ENCODE assay signal across 25 cellular contexts in the genomic region with DNA sequence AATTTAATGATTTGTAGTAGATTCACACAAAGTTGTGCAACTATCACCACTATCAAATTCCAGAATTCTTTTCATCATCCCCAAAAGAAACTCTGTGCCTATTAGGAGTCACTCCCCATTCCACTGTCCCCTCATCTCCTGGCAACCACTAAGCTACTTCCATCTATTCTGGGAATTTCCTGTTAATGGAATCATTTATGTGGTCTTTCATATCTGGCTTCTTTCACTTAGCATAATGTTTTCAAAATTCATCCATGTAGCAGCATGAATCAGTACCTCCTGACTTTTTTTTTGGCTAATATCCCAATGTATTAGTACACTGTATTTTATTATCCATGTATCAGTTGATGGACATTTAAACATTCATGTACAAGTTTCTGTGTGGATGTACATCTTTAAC.
DNase-seq lines count a peak whose midpoint lies in the region; FAIRE-seq and TF ChIP-seq lines count a peak whose summit lies in the region.
"Had no signal": no experiment of that assay in that cellular context is flagged by ENCODE, and none has a peak within 500 bp of the region (broad histone marks: within the 10 kb centered on the region; RNA-seq: fewer than 3 reads in every experiment).

No MANE protein-coding gene starts in this region.

- H3K27ac ChIP-seq in astrocyte (ENCODE audit: low read depth, low read length), result no peak overlapping the region
- no peak overlapping the region for H3K27ac ChIP-seq in spleen
- H3K27ac ChIP-seq: BLaER1 treated with 17β-estradiol and CSF1 and Interleukin-3, amounts not matched to agents 10 nM and 100 nM had no signal

- H3K4me1 Mint-ChIP-seq in astrocyte (ENCODE audit: low read depth, unreplicated experiment), result no peaks in the 10 kb centered on the region
- H3K4me1 Mint-ChIP-seq in nephron, result peaks cover 20% of the 10 kb centered on the region

- peak; percentile 20 for DNase-seq in AG10803 (ENCODE audit: low read depth)
- peak; percentile 33 for DNase-seq in astrocyte (ENCODE audit: low read depth)
- DNase-seq in fibroblast of the aortic adventitia (ENCODE audit: low read depth), result peak; percentile 45
- DNase-seq in D341Med (ENCODE audit: low spot score), result no peak
- no peak for DNase-seq in cerebellar nuclear complex (lab: John Stamatoyannopoulos, UW)
- no peak for DNase-seq in SW480 (ENCODE audit: low spot score)
- DNase-seq in spleen, result no peak
- DNase-seq: Calu3; CD8-positive, alpha-beta T cell; KBM-7; MV-4-11; NCI-H1417; NCI-H187; NCI-H226; NCI-H526; PC-3; RPMI8226; SIG-M5 had no signal

- no peak for TF ChIP-seq CTCF in AG10803 (conservative IDR thresholded peaks at IDR 0.05; ENCODE audit: low read length)
- TF ChIP-seq CTCF in astrocyte (IDR thresholded peaks at IDR 0.05; ENCODE audit: insufficient read depth, low read depth, low read length), result no peak
- TF ChIP-seq CTCF in fibroblast of the aortic adventitia (IDR thresholded peaks at IDR 0.05; ENCODE audit: insufficient read depth, low read length), result no peak
- no peak for TF ChIP-seq CTCF in nephron (IDR thresholded peaks at IDR 0.05; ENCODE audit: unreplicated experiment in 3 of 3)
- no peak for TF ChIP-seq CTCF in spleen (IDR thresholded peaks at IDR 0.05 in 8 of 11, conservative IDR thresholded peaks at IDR 0.05 in 3 of 11)

- H2AFZ ChIP-seq in astrocyte (ENCODE audit: low read depth, low read length), result no peak overlapping the region

- H3K79me2 ChIP-seq in astrocyte (ENCODE audit: insufficient read depth, low read length), result no peaks in the 10 kb centered on the region

- no peak overlapping the region for H3K27ac Mint-ChIP-seq in astrocyte (ENCODE audit: unreplicated experiment)
- peak overlapping the region in 2 of 3 experiments; percentile 30 to 32 for H3K27ac Mint-ChIP-seq in nephron
- H3K27ac Mint-ChIP-seq: CD8-positive, alpha-beta T cell had no signal

- no peak for TF ChIP-seq POLR2A in spleen (IDR thresholded peaks at IDR 0.05)

- H3K4me3 Mint-ChIP-seq in astrocyte (ENCODE audit: unreplicated experiment) (no peak overlapping the region), nephron (no peak overlapping the region)
- H3K4me3 Mint-ChIP-seq: CD8-positive, alpha-beta T cell had no signal

- no peaks in the 10 kb centered on the region for H3K9me3 ChIP-seq in astrocyte (ENCODE audit: insufficient read depth, low read depth, low read length)
- no peaks in the 10 kb centered on the region for H3K9me3 ChIP-seq in spleen
- H3K9me3 ChIP-seq: BLaER1 treated with 17β-estradiol and CSF1 and Interleukin-3, amounts not matched to agents 10 nM and 100 nM had no signal

- no peak for FAIRE-seq in astrocyte (lab: Jason Lieb, UNC)
- FAIRE-seq: A204.1, GM12892, GM18507, H1, HepG2 had no signal

- H3K27me3 ChIP-seq in astrocyte (ENCODE audit: insufficient read depth, low read length) (peaks cover 14% of the 10 kb centered on the region), spleen (replicated peaks in 1 of 7) (peaks cover 0 to 15% (median 0%) of the 10 kb centered on the region in 7 donors)
- H3K27me3 ChIP-seq: BLaER1 treated with 17β-estradiol and CSF1 and Interleukin-3, amounts not matched to agents 10 nM and 100 nM had no signal

- intact Hi-C loops in spleen (cut with DNase I; ENCODE audit: low total_unique reads), result no loop called here

- no peaks in the 10 kb centered on the region for H3K9me3 Mint-ChIP-seq in astrocyte (ENCODE audit: unreplicated experiment)
- H3K9me3 Mint-ChIP-seq in nephron, result no peaks in the 10 kb centered on the region
- H3K9me3 Mint-ChIP-seq: CD8-positive, alpha-beta T cell had no signal

- H4K20me1 ChIP-seq in astrocyte (ENCODE audit: insufficient read depth, low read length), result no peaks in the 10 kb centered on the region
- H4K20me1 ChIP-seq: BLaER1 treated with 17β-estradiol and CSF1 and Interleukin-3, amounts not matched to agents 10 nM and 100 nM had no signal

- H3K4me1 ChIP-seq in astrocyte (ENCODE audit: insufficient read depth, low read length) (peaks cover 4% of the 10 kb centered on the region), spleen (no peaks in the 10 kb centered on the region)

- H3K9ac ChIP-seq in astrocyte (ENCODE audit: low read length), result no peak overlapping the region
- H3K9ac ChIP-seq: BLaER1 treated with 17β-estradiol and CSF1 and Interleukin-3, amounts not matched to agents 10 nM and 100 nM had no signal

- H3K4me3 ChIP-seq in AG10803 (ENCODE audit: low read length) (no peak overlapping the region), astrocyte (ENCODE audit: insufficient read depth, low read depth, low read length) (no peak overlapping the region), fibroblast of the aortic adventitia (ENCODE audit: low read depth, low read length) (no peak overlapping the region), spleen (no peak overlapping the region)
- H3K4me3 ChIP-seq: BLaER1 treated with 17β-estradiol and CSF1 and Interleukin-3, amounts not matched to agents 10 nM and 100 nM had no signal

- H3K36me3 Mint-ChIP-seq in astrocyte (ENCODE audit: low read depth, unreplicated experiment) (no peaks in the 10 kb centered on the region), nephron (ENCODE audit: low read depth) (no peaks in the 10 kb centered on the region)
- H3K36me3 Mint-ChIP-seq: CD8-positive, alpha-beta T cell had no signal

- peaks cover 4% of the 10 kb centered on the region for H3K27me3 Mint-ChIP-seq in astrocyte (ENCODE audit: low read depth, unreplicated experiment)
- H3K27me3 Mint-ChIP-seq in nephron (ENCODE audit: low read depth), result no peaks in the 10 kb centered on the region

- H3K36me3 ChIP-seq in astrocyte (ENCODE audit: insufficient read depth, low read length), result no peaks in the 10 kb centered on the region
- H3K36me3 ChIP-seq in spleen, result no peaks in the 10 kb centered on the region
- H3K36me3 ChIP-seq: BLaER1 treated with 17β-estradiol and CSF1 and Interleukin-3, amounts not matched to agents 10 nM and 100 nM had no signal

- no peak overlapping the region for H3K4me2 ChIP-seq in astrocyte (ENCODE audit: low read length)

Comparison
In these comparisons a context has a peak if more than half of its experiments do, and no peak if none do; other contexts are left out.
1. DNase-seq: peak in AG10803 (single experiment), astrocyte (single experiment) and fibroblast of the aortic adventitia (single experiment); none in D341Med (single experiment), cerebellar nuclear complex (0 of 2), SW480 (single experiment) and spleen (single experiment).